In genomic region chr10:34407227-34407626, GRCh38 we compare ENCODE assay signal across 12 cellular contexts.
DNase-seq lines count a peak whose midpoint lies in the region; ATAC-seq and TF ChIP-seq lines count a peak whose summit lies in the region.
"Had no signal": no experiment of that assay in that cellular context is flagged by ENCODE, and none has a peak within 500 bp of the region (broad histone marks: within the 10 kb centered on the region; RNA-seq: fewer than 3 reads in every experiment).

No MANE protein-coding gene starts in this region.

- DNase-seq in NCI-H748 (lab: John Stamatoyannopoulos, UW; ENCODE audit: unreplicated experiment) (peak; percentile 5), NCI-H748 treated with DMSO at 0.1 percent for 48 hours (lab: John Stamatoyannopoulos, UW) (no peak), SIG-M5 treated with dmso at 0.1 percent for 504 hours (lab: John Stamatoyannopoulos, UW; ENCODE audit: unreplicated experiment) (peak; percentile 65), left cardiac atrium (peak; percentile 34), ureter (ENCODE audit: low spot score) (peak; percentile 45), HEK293T (ENCODE audit: extremely low spot score) (no peak)
- DNase-seq in stimulated activated naive B cell treated with anti-CD40 and anti-IgM and Interleukin-4, amounts not matched to agents 10 μg/mL and 1 μg/mL and 100 μg/mL, for 72 hours, result no peak
- DNase-seq in activated T-cell treated with anti-CD3 and anti-CD28 coated beads, Interleukin-2, amount 50 U/mL, for 48 hours, result no peak
- DNase-seq: activated CD8-positive, alpha-beta T cell treated with anti-CD3 and anti-CD28 coated beads, Interleukin-2, amount 10 ng/mL, durations not matched to agents 7 days and 5 days; activated naive CD8-positive, alpha-beta T cell treated with anti-CD3 and anti-CD28 coated beads, Interleukin-2, amount 50 U/mL, for 24 hours; NCI-H187; stimulated activated CD4-positive, alpha-beta T cell treated with anti-CD3 and anti-CD28 coated beads, Interleukin-2, amount 100 ng/mL, for 24 hours had no signal

- ATAC-seq in left cardiac atrium, result peak; percentile 8 to 82
- ATAC-seq in stimulated activated naive B cell treated with anti-CD40 and anti-IgM and Interleukin-4, amounts not matched to agents 10 μg/mL and 1 μg/mL and 100 μg/mL, for 72 hours (replicated peaks), result no peak
- ATAC-seq: activated CD8-positive, alpha-beta T cell treated with anti-CD3 and anti-CD28 coated beads, Interleukin-2, amount 10 ng/mL, durations not matched to agents 7 days and 5 days; activated naive CD8-positive, alpha-beta T cell treated with anti-CD3 and anti-CD28 coated beads, Interleukin-2, amount 50 U/mL, for 24 hours had no signal

- H3K4me1 Mint-ChIP-seq in stimulated activated naive B cell treated with anti-CD40 and anti-IgM and Interleukin-4, amounts not matched to agents 10 μg/mL and 1 μg/mL and 100 μg/mL, for 72 hours, result no peaks in the 10 kb centered on the region
- H3K4me1 Mint-ChIP-seq: activated naive CD8-positive, alpha-beta T cell treated with anti-CD3 and anti-CD28 coated beads, Interleukin-2, amount 50 U/mL, for 24 hours had no signal

- no peak overlapping the region for H3K4me3 Mint-ChIP-seq in stimulated activated naive B cell treated with anti-CD40 and anti-IgM and Interleukin-4, amounts not matched to agents 10 μg/mL and 1 μg/mL and 100 μg/mL, for 72 hours
- H3K4me3 Mint-ChIP-seq: activated CD8-positive, alpha-beta T cell treated with anti-CD3 and anti-CD28 coated beads, Interleukin-2, amount 10 ng/mL, durations not matched to agents 7 days and 5 days; activated naive CD8-positive, alpha-beta T cell treated with anti-CD3 and anti-CD28 coated beads, Interleukin-2, amount 50 U/mL, for 24 hours had no signal

- no peaks in the 10 kb centered on the region for H3K27me3 Mint-ChIP-seq in stimulated activated naive B cell treated with anti-CD40 and anti-IgM and Interleukin-4, amounts not matched to agents 10 μg/mL and 1 μg/mL and 100 μg/mL, for 72 hours
- H3K27me3 Mint-ChIP-seq: activated naive CD8-positive, alpha-beta T cell treated with anti-CD3 and anti-CD28 coated beads, Interleukin-2, amount 50 U/mL, for 24 hours had no signal

- no peak overlapping the region for H3K27ac Mint-ChIP-seq in stimulated activated naive B cell treated with anti-CD40 and anti-IgM and Interleukin-4, amounts not matched to agents 10 μg/mL and 1 μg/mL and 100 μg/mL, for 72 hours
- H3K27ac Mint-ChIP-seq: activated CD8-positive, alpha-beta T cell treated with anti-CD3 and anti-CD28 coated beads, Interleukin-2, amount 10 ng/mL, durations not matched to agents 7 days and 5 days; activated naive CD8-positive, alpha-beta T cell treated with anti-CD3 and anti-CD28 coated beads, Interleukin-2, amount 50 U/mL, for 24 hours had no signal

- H3K36me3 Mint-ChIP-seq in stimulated activated naive B cell treated with anti-CD40 and anti-IgM and Interleukin-4, amounts not matched to agents 10 μg/mL and 1 μg/mL and 100 μg/mL, for 72 hours, result no peaks in the 10 kb centered on the region

- POLR2A ChIA-PET in HEK293T (lab: Yijun Ruan, JAX), result interaction anchor here (0.5 kb wide), 1 partner anchor 8 kb away, joined by 3 read pairs; no protein-coding TSS in a partner anchor

- CTCF ChIA-PET in HEK293T (lab: Yijun Ruan, JAX), result no interaction called here

- intact Hi-C loops in left cardiac atrium (cut with DNase I), result no loop called here

- H3K9me3 Mint-ChIP-seq in stimulated activated naive B cell treated with anti-CD40 and anti-IgM and Interleukin-4, amounts not matched to agents 10 μg/mL and 1 μg/mL and 100 μg/mL, for 72 hours, result no peaks in the 10 kb centered on the region
- H3K9me3 Mint-ChIP-seq: activated naive CD8-positive, alpha-beta T cell treated with anti-CD3 and anti-CD28 coated beads, Interleukin-2, amount 50 U/mL, for 24 hours had no signal

TF ChIP-seq in HEK293T, 16 proteins besides CTCF, POLR2A, EP300 and RAD21:
- TF ChIP-seq CTBP1 (IDR thresholded peaks at IDR 0.05; ENCODE audit: borderline replicate concordance), result no peak
- no peak for TF ChIP-seq TARDBP (IDR thresholded peaks at IDR 0.05)
- no peak for TF ChIP-seq ARNT (IDR thresholded peaks at IDR 0.05)
- TF ChIP-seq NFRKB (IDR thresholded peaks at IDR 0.05), result no peak
- no peak for TF ChIP-seq LEF1 (IDR thresholded peaks at IDR 0.05; ENCODE audit: borderline replicate concordance)
- TF ChIP-seq PKNOX1 (IDR thresholded peaks at IDR 0.05), result no peak
- no peak for TF ChIP-seq BHLHE40 (IDR thresholded peaks at IDR 0.05; ENCODE audit: borderline replicate concordance)
- TF ChIP-seq FOXA1 (IDR thresholded peaks at IDR 0.05), result no peak
- TF ChIP-seq ZNF384 (IDR thresholded peaks at IDR 0.05), result no peak
- no peak for TF ChIP-seq L3MBTL2 (conservative IDR thresholded peaks at IDR 0.05)
- TF ChIP-seq ELF4 (IDR thresholded peaks at IDR 0.05), result no peak
- TF ChIP-seq SP1 (IDR thresholded peaks at IDR 0.05), result no peak
- no peak for TF ChIP-seq SUZ12 (IDR thresholded peaks at IDR 0.05)
- no peak for TF ChIP-seq FOXK2 (IDR thresholded peaks at IDR 0.05)
- no peak for TF ChIP-seq FOXM1 (IDR thresholded peaks at IDR 0.05; ENCODE audit: borderline replicate concordance)
- no peak for TF ChIP-seq HDGF (IDR thresholded peaks at IDR 0.05; ENCODE audit: borderline replicate concordance)

Comparison
In these comparisons a context has a peak if more than half of its experiments do, and no peak if none do; other contexts are left out.
1. DNase-seq: peak in NCI-H748 (single experiment), SIG-M5 treated with dmso at 0.1 percent for 504 hours (single experiment), left cardiac atrium (single experiment) and ureter (single experiment); none in NCI-H748 treated with DMSO at 0.1 percent for 48 hours (single experiment), stimulated activated naive B cell treated with anti-CD40 and anti-IgM and Interleukin-4, amounts not matched to agents 10 μg/mL and 1 μg/mL and 100 μg/mL, for 72 hours (single experiment), HEK293T (single experiment) and activated T-cell treated with anti-CD3 and anti-CD28 coated beads, Interleukin-2, amount 50 U/mL, for 48 hours (0 of 2).
2. ATAC-seq: peak in left cardiac atrium (2 of 2); none in stimulated activated naive B cell treated with anti-CD40 and anti-IgM and Interleukin-4, amounts not matched to agents 10 μg/mL and 1 μg/mL and 100 μg/mL, for 72 hours (0 of 2).